8 cellular contexts compared by ENCODE assay signal in the genomic region with DNA sequence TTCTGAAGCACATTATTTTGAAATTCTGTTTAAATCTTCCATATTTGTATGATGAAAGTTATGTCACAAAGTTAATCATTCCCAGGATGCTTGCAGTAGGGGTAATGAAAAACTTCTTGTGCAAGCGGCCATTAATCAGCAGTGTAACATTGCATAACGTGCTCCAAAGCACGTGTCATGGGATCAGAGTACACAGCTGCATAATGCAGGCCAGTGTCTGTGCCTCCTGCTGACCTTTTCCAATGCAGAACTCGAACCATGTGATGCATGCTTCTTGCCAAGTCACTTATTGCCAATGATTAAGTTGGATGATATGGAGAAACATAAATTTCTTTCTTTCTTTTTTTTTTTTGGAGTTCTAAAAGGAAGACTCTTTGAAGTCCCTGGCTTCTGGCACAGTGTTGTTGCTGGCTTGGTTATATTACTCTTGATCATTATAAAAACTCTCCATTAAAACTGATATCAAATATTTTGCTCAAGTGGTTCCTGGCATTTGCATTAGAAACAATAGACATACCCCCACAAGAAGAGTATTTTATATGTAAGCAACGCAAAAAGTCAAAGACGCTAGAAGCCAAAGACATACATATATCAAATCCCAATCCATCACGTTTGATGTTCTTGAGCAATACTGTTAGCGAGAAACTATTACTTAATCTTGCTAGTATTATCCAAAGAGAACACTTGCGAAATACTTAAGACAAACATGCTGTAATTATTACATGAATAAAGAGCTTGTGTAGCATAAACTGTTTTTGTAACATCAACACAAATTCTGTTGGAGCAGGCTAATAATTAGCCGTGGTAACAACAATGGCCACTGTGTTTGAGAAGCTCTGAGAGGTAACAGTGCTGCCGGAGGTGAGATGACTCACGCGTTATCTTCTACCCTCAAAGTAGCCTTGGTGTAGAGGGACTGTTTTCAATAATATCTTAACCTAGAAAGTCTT.
DNase-seq lines count a peak whose midpoint lies in the region; ATAC-seq, FAIRE-seq and TF ChIP-seq lines count a peak whose summit lies in the region.

No MANE protein-coding gene starts in this region.

- H3K27me3 ChIP-seq in prostate gland (replicated peaks; ENCODE audit: insufficient read depth), result no peaks in the 10 kb centered on the region

- H3K9me2 ChIP-seq in OCI-LY7 (ENCODE audit: insufficient read depth, low read length), result no peaks in the 10 kb centered on the region

- H3K4me3 ChIP-seq in prostate gland (no peak overlapping the region), OCI-LY7 (ENCODE audit: low read depth, low read length, poor library complexity, severe bottlenecking) (no peak overlapping the region)

- H4K20me1 ChIP-seq in OCI-LY7 (ENCODE audit: insufficient read depth, low read length), result no peaks in the 10 kb centered on the region

- ATAC-seq in HG03469 (IDR thresholded peaks at IDR 0.05; ENCODE audit: unreplicated experiment) (no peak), HG02840 (IDR thresholded peaks at IDR 0.05; ENCODE audit: low FRiP score, unreplicated experiment) (no peak), HG03571 (IDR thresholded peaks at IDR 0.05; ENCODE audit: unreplicated experiment) (no peak)

- POLR2A ChIA-PET in OCI-LY7 (lab: Charles Lee), result interaction anchor here (0.6 to 1.1 kb wide), 4 partner anchors 11 to 1970 kb away, joined by 3 to 5 read pairs (median 4); no protein-coding TSS in a partner anchor

- no peaks in the 10 kb centered on the region for H3K79me2 ChIP-seq in OCI-LY7 (ENCODE audit: insufficient read depth, low read depth, low read length)

- H3K27ac ChIP-seq in prostate gland (peak overlapping the region; percentile 53 to 65), OCI-LY7 (ENCODE audit: low read depth, low read length, poor library complexity, severe bottlenecking) (no peak overlapping the region)

- H2AFZ ChIP-seq in OCI-LY7 (ENCODE audit: low read length), result no peak overlapping the region

- TF ChIP-seq POLR2A in H54 (IDR thresholded peaks at IDR 0.05; ENCODE audit: low read depth, low read length) (no peak), prostate gland (IDR thresholded peaks at IDR 0.05) (no peak)

- TF ChIP-seq CTCF in prostate gland (IDR thresholded peaks at IDR 0.05), result peak in 1 of 4 experiments; percentile 7
- no peak for TF ChIP-seq CTCF in OCI-LY7 (conservative IDR thresholded peaks at IDR 0.05; ENCODE audit: low read length)

- CTCF ChIA-PET in OCI-LY7 (lab: Charles Lee; ENCODE audit: unreplicated experiment), result no interaction called here

- H3K4me2 ChIP-seq in OCI-LY7 (ENCODE audit: low read length), result no peak overlapping the region

- intact Hi-C loops in prostate gland (cut with DNase I), result loop anchor here (2.0 to 10.0 kb wide), 2 partner anchors 103 to 747 kb away; no protein-coding TSS in a partner anchor
- intact Hi-C loops in OCI-LY7 (cut with micrococcal nuclease; ENCODE audit: unreplicated experiment), result no loop called here

- no TSS peak for BruUV-seq in OCI-LY7 (replicated peaks; lab: Mats Ljungman, UMichigan)

- H3K9me3 ChIP-seq in prostate gland, result no peaks in the 10 kb centered on the region
- H3K9me3 ChIP-seq in OCI-LY7 (ENCODE audit: low read length), result no peaks in the 10 kb centered on the region; the same call in 1 of the 2 replicates

- no peak for DNase-seq in H54 (ENCODE audit: insufficient read length, low spot score)
- DNase-seq in RPMI7951 (ENCODE audit: low read depth), result peak; percentile 88
- peak; percentile 99 for DNase-seq in foreskin melanocyte
- DNase-seq in prostate gland (ENCODE audit: low spot score), result peak; percentile 91
- no peak for DNase-seq in OCI-LY7 (ENCODE audit: low spot score)

- 25% methylated on average over 13 of the region's 13 CpGs for WGBS in prostate gland

- peak; percentile 97 for FAIRE-seq in H54 (lab: Jason Lieb, UNC)

- no peaks in the 10 kb centered on the region for H3K36me3 ChIP-seq in prostate gland
- H3K36me3 ChIP-seq in OCI-LY7 (ENCODE audit: insufficient read depth, low read length), result no peaks in the 10 kb centered on the region

- H3K4me1 ChIP-seq in prostate gland (replicated peaks) (peaks cover 2% of the 10 kb centered on the region), OCI-LY7 (ENCODE audit: insufficient read depth, low read length, poor library complexity, severe bottlenecking) (peaks cover 26% of the 10 kb centered on the region)

Comparison
In these comparisons a context has a peak if more than half of its experiments do, and no peak if none do; other contexts are left out.
1. DNase-seq: peak in RPMI7951 (single experiment), foreskin melanocyte (single experiment) and prostate gland (single experiment); none in H54 (single experiment) and OCI-LY7 (single experiment).